ENCODE assay signal across 18 cellular contexts in genomic region chr6:39812496-39812852, GRCh38. TPM values are rescaled to one million over a fixed set of nuclear protein-coding genes. Genes with fewer than 3 reads are reported as not detected.
DNase-seq lines count a peak whose midpoint lies in the region; ATAC-seq lines count a peak whose summit lies in the region.
"Had no signal": no experiment of that assay in that cellular context is flagged by ENCODE, and none has a peak within 500 bp of the region (broad histone marks: within the 10 kb centered on the region; RNA-seq: fewer than 3 reads in every experiment).

No MANE protein-coding gene starts in this region.

- peaks cover 12% of the 10 kb centered on the region for H3K79me1 ChIP-seq in mesenchymal stem cell (replicated peaks; ENCODE audit: low read length, poor library complexity, severe bottlenecking)

- WGBS in mesenchymal stem cell, result 93% methylated on average over 2 of the region's 2 CpGs

- H2BK15ac ChIP-seq in mesenchymal stem cell (ENCODE audit: low read depth, poor library complexity, severe bottlenecking), result no peak overlapping the region

- H3K4me3 ChIP-seq in adipocyte (ENCODE audit: low read length) (no peak overlapping the region), mesenchymal stem cell (ENCODE audit: insufficient read depth in 1 of 2, low read depth in 1 of 2, low read length in 2 of 2) (peak overlapping the region in 1 of 2 experiments; percentile 46)
- H3K4me3 ChIP-seq: Peyer's patch had no signal

- H3K4me3 Mint-ChIP-seq in stimulated activated naive B cell treated with anti-CD40 and anti-IgM and Interleukin-4, amounts not matched to agents 10 μg/mL and 1 μg/mL and 100 μg/mL, for 72 hours, result no peak overlapping the region
- H3K4me3 Mint-ChIP-seq: activated B cell treated with CpG ODN at 0.5 μM for 24 hours; activated CD8-positive, alpha-beta memory T cell treated with anti-CD3 and anti-CD28 coated beads, Interleukin-2, amount 10 ng/mL, durations not matched to agents 7 days and 5 days; stimulated activated naive CD8-positive, alpha-beta T cell treated with anti-CD3 and anti-CD28 coated beads, Interleukin-15, Interleukin-2, amounts not matched to agents 100 ng/mL and 50 ng/mL, for 24 hours; T-cell had no signal

- no peak overlapping the region for H3K4me2 ChIP-seq in mesenchymal stem cell (ENCODE audit: low read length, poor library complexity, severe bottlenecking)

- no peak overlapping the region for H2BK120ac ChIP-seq in mesenchymal stem cell (ENCODE audit: low read depth, low read length)

- ATAC-seq in stimulated activated naive B cell treated with anti-CD40 and anti-IgM and Interleukin-4, amounts not matched to agents 10 μg/mL and 1 μg/mL and 100 μg/mL, for 72 hours (replicated peaks), result no peak
- no peak for ATAC-seq in GM19455 (IDR thresholded peaks at IDR 0.05; ENCODE audit: unreplicated experiment)
- ATAC-seq in HG03159 (IDR thresholded peaks at IDR 0.05; ENCODE audit: unreplicated experiment), result no peak
- ATAC-seq: activated CD8-positive, alpha-beta memory T cell treated with anti-CD3 and anti-CD28 coated beads, Interleukin-2, amount 10 ng/mL, durations not matched to agents 7 days and 5 days; T-cell had no signal

- no peak overlapping the region for H4K8ac ChIP-seq in mesenchymal stem cell (ENCODE audit: low read length)

- H3K27me3 ChIP-seq in adipocyte (replicated peaks; ENCODE audit: control insufficient read depth, insufficient read depth, low read length) (no peaks in the 10 kb centered on the region), mesenchymal stem cell (ENCODE audit: control insufficient read depth in 1 of 2, insufficient read depth in 1 of 2, low read length in 2 of 2) (no peaks in the 10 kb centered on the region)
- H3K27me3 ChIP-seq: Peyer's patch had no signal

- peaks cover 35% of the 10 kb centered on the region for H3K4me1 ChIP-seq in adipocyte (ENCODE audit: control insufficient read depth, insufficient read depth, low read length)
- H3K4me1 ChIP-seq in mesenchymal stem cell (ENCODE audit: control insufficient read depth, insufficient read depth, low read depth, low read length), result peaks cover 3% of the 10 kb centered on the region

- no peaks in the 10 kb centered on the region for H3K36me3 Mint-ChIP-seq in stimulated activated naive B cell treated with anti-CD40 and anti-IgM and Interleukin-4, amounts not matched to agents 10 μg/mL and 1 μg/mL and 100 μg/mL, for 72 hours
- H3K36me3 Mint-ChIP-seq: activated CD8-positive, alpha-beta memory T cell treated with anti-CD3 and anti-CD28 coated beads, Interleukin-2, amount 10 ng/mL, durations not matched to agents 7 days and 5 days; brain; T-cell had no signal

- no peak overlapping the region for H3K14ac ChIP-seq in mesenchymal stem cell (ENCODE audit: low read length in 2 of 2)

- peak overlapping the region; percentile 31 for H3K27ac Mint-ChIP-seq in stimulated activated naive B cell treated with anti-CD40 and anti-IgM and Interleukin-4, amounts not matched to agents 10 μg/mL and 1 μg/mL and 100 μg/mL, for 72 hours
- H3K27ac Mint-ChIP-seq: activated B cell treated with CpG ODN at 0.5 μM for 24 hours; activated CD8-positive, alpha-beta memory T cell treated with anti-CD3 and anti-CD28 coated beads, Interleukin-2, amount 10 ng/mL, durations not matched to agents 7 days and 5 days; stimulated activated naive CD8-positive, alpha-beta T cell treated with anti-CD3 and anti-CD28 coated beads, Interleukin-15, Interleukin-2, amounts not matched to agents 100 ng/mL and 50 ng/mL, for 24 hours; T-cell had no signal

- H3K27ac ChIP-seq in mesenchymal stem cell (ENCODE audit: low read length, poor library complexity, severe bottlenecking), result no peak overlapping the region
- H3K27ac ChIP-seq: neutrophil had no signal

- H3K9ac ChIP-seq in adipocyte (ENCODE audit: low read length) (peak overlapping the region; percentile 50), mesenchymal stem cell (ENCODE audit: low read length) (peak overlapping the region; percentile 1)

- no peak overlapping the region for H2BK5ac ChIP-seq in mesenchymal stem cell (ENCODE audit: low read depth, low read length, poor library complexity, severe bottlenecking)

- H2AK5ac ChIP-seq in mesenchymal stem cell (ENCODE audit: low read length, severe bottlenecking), result no peak overlapping the region

- H3K9me3 Mint-ChIP-seq in stimulated activated naive B cell treated with anti-CD40 and anti-IgM and Interleukin-4, amounts not matched to agents 10 μg/mL and 1 μg/mL and 100 μg/mL, for 72 hours, result peaks cover 0 to 3% of the 10 kb centered on the region in 2 donors
- H3K9me3 Mint-ChIP-seq: activated B cell treated with CpG ODN at 0.5 μM for 24 hours; brain; stimulated activated naive CD8-positive, alpha-beta T cell treated with anti-CD3 and anti-CD28 coated beads, Interleukin-15, Interleukin-2, amounts not matched to agents 100 ng/mL and 50 ng/mL, for 24 hours had no signal

- H3K4me1 Mint-ChIP-seq in stimulated activated naive B cell treated with anti-CD40 and anti-IgM and Interleukin-4, amounts not matched to agents 10 μg/mL and 1 μg/mL and 100 μg/mL, for 72 hours, result peaks cover 12 to 24% of the 10 kb centered on the region in 2 donors
- H3K4me1 Mint-ChIP-seq: activated CD8-positive, alpha-beta memory T cell treated with anti-CD3 and anti-CD28 coated beads, Interleukin-2, amount 10 ng/mL, durations not matched to agents 7 days and 5 days had no signal

- H3K36me3 ChIP-seq in adipocyte (ENCODE audit: control insufficient read depth, insufficient read depth, low read length, severe bottlenecking), result peaks cover 9% of the 10 kb centered on the region
- H3K36me3 ChIP-seq in mesenchymal stem cell (ENCODE audit: control insufficient read depth in 1 of 2, insufficient read depth in 2 of 2, low read depth in 1 of 2, low read length in 2 of 2), result no peaks in the 10 kb centered on the region
- H3K36me3 ChIP-seq: neutrophil, Peyer's patch had no signal

- H3K9me3 ChIP-seq in adipocyte (ENCODE audit: control insufficient read depth, low read length) (no peaks in the 10 kb centered on the region), mesenchymal stem cell (ENCODE audit: control insufficient read depth, low read length) (no peaks in the 10 kb centered on the region)
- H3K9me3 ChIP-seq: neutrophil, Peyer's patch had no signal

- no peak overlapping the region for H4K91ac ChIP-seq in mesenchymal stem cell (ENCODE audit: low read length)

- no peak overlapping the region for H3K23ac ChIP-seq in mesenchymal stem cell (ENCODE audit: low read length in 2 of 2)

- H3K4ac ChIP-seq in mesenchymal stem cell (ENCODE audit: low read depth in 1 of 2, low read length in 2 of 2), result no peak overlapping the region

- DNase-seq in DMS153 (lab: John Stamatoyannopoulos, UW) (peak; percentile 59), adipocyte (ENCODE audit: low read depth) (no peak), mesenchymal stem cell (no peak), NCI-H2081 (lab: John Stamatoyannopoulos, UW) (no peak)
- DNase-seq in stimulated activated naive B cell treated with anti-CD40 and anti-IgM and Interleukin-4, amounts not matched to agents 10 μg/mL and 1 μg/mL and 100 μg/mL, for 72 hours, result no peak
- DNase-seq in NK-92 treated with Interleukin-12 subunit alpha and Interleukin-12 subunit beta, amount 100 ng/mL, for 24 hours (lab: John Stamatoyannopoulos, UW), result no peak
- DNase-seq: activated B cell treated with CpG ODN at 0.5 μM for 24 hours; activated CD8-positive, alpha-beta memory T cell treated with anti-CD3 and anti-CD28 coated beads, Interleukin-2, amount 10 ng/mL, durations not matched to agents 7 days and 5 days; activated naive CD4-positive, alpha-beta T cell treated with Interleukin-2 at 50 U/mL for 16 hours; effector CD8-positive, alpha-beta T cell; mammary epithelial cell; Peyer's patch; T-cell had no signal

- no peak overlapping the region for H2AFZ ChIP-seq in mesenchymal stem cell (ENCODE audit: low read depth, low read length)

- H3K18ac ChIP-seq in mesenchymal stem cell (ENCODE audit: low read depth in 1 of 2, low read length in 2 of 2), result peak overlapping the region in 1 of 2 experiments; percentile 55

- H2BK12ac ChIP-seq in mesenchymal stem cell (ENCODE audit: low read length in 2 of 2), result no peak overlapping the region

- H3K27me3 Mint-ChIP-seq in stimulated activated naive B cell treated with anti-CD40 and anti-IgM and Interleukin-4, amounts not matched to agents 10 μg/mL and 1 μg/mL and 100 μg/mL, for 72 hours, result peaks cover 20 to 22% of the 10 kb centered on the region in 2 donors
- H3K27me3 Mint-ChIP-seq: activated CD8-positive, alpha-beta memory T cell treated with anti-CD3 and anti-CD28 coated beads, Interleukin-2, amount 10 ng/mL, durations not matched to agents 7 days and 5 days had no signal

RNA-seq across cellular contexts. Expression of gene DAAM2, which starts 20.3 kb away (rescaled TPM):
- polyA plus RNA-seq in mesenchymal stem cell (2013, experiment 1 of 2), result 36.4 TPM
- polyA plus RNA-seq in mesenchymal stem cell (2013, experiment 2 of 2), result 35.2 TPM
